In the genomic region with DNA sequence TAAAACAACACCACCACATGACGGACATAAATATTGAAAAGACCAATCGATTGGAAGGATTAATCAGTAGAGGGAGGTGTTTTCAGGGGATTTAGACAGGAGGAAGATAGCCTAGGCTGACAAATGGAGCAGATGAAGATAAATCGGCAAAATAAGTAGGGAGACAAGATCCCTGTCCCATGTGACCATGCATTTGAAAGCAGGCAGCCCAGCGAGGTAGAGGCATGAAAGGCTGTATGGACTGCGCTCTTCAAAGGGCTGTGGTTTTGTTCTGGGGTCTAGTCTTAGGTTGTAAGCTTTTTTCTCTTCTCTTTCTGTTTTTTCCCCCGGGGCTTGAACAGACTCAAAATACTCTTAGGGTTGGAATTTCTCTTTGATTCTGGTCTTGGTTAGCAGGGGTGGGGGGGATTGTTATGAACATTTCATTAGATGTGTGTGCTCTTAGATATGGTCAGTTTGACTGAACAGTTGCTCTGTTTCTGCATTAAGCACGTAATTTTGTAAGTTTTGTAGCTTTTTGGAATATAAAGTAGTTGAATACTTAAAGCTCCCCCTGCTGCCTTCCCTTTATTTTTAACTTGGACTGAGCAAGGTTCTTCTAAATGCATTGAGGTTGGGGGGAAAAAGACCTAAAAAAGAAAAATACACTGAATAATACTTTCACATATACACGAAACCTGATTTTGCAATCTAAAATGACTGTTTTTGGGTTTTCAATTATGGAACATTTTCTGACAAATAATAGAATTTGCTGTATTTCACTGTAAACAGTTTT, we compare ENCODE assay signal across 12 cellular contexts. TPM values are rescaled to one million over a fixed set of nuclear protein-coding genes. Genes with fewer than 3 reads are reported as not detected.
DNase-seq lines count a peak whose midpoint lies in the region; ATAC-seq, FAIRE-seq and TF ChIP-seq lines count a peak whose summit lies in the region.
"Had no signal": no experiment of that assay in that cellular context is flagged by ENCODE, and none has a peak within 500 bp of the region (broad histone marks: within the 10 kb centered on the region; RNA-seq: fewer than 3 reads in every experiment).

No MANE protein-coding gene starts in this region.

- H3K27ac Mint-ChIP-seq in endodermal cell: peak overlapping the region; percentile 34
- H3K27ac Mint-ChIP-seq: activated T-helper 1 cell treated with anti-CD3 and anti-CD28 coated beads, Interleukin-12 subunit alpha, Interleukin-12 subunit beta, Interleukin-2, Interleukin-4 antibody, amounts not matched to agents 30 ng/mL and 10 ng/mL and 1 ng/mL, durations not matched to agents 14 hours and 24 hours and 36 hours had no signal

- H3K9me2 ChIP-seq in Loucy (replicated peaks; ENCODE audit: low read depth, low read length): no peaks in the 10 kb centered on the region

- DNase-seq in A549 (ENCODE audit: low read depth in 1 of 2, low spot score in 1 of 2): no peak
- DNase-seq in endodermal cell: no peak
- no peak for DNase-seq in GM20000 (ENCODE audit: low spot score)
- DNase-seq in NK-92 treated with Interleukin-12 subunit alpha and Interleukin-12 subunit beta, amount 100 ng/mL, for 24 hours (lab: John Stamatoyannopoulos, UW): no peak
- DNase-seq in NCI-H526 (lab: John Stamatoyannopoulos, UW): no peak
- DNase-seq in medulla oblongata (ENCODE audit: extremely low spot score): no peak
- DNase-seq: NCI-H2171, SHP77 had no signal

- peaks cover 10% of the 10 kb centered on the region for H3K27me3 ChIP-seq in Loucy (ENCODE audit: insufficient read depth, low read length, poor library complexity, severe bottlenecking)
- no peaks in the 10 kb centered on the region for H3K27me3 ChIP-seq in endodermal cell (ENCODE audit: control insufficient read depth, insufficient read depth, low read length, poor library complexity, severe bottlenecking)

- H3K4me3 Mint-ChIP-seq in endodermal cell: no peak overlapping the region
- H3K4me3 Mint-ChIP-seq: activated T-helper 1 cell treated with anti-CD3 and anti-CD28 coated beads, Interleukin-12 subunit alpha, Interleukin-12 subunit beta, Interleukin-2, Interleukin-4 antibody, amounts not matched to agents 30 ng/mL and 10 ng/mL and 1 ng/mL, durations not matched to agents 14 hours and 24 hours and 36 hours had no signal

- H3K36me3 ChIP-seq in Loucy (ENCODE audit: insufficient read depth, low read length): no peaks in the 10 kb centered on the region
- H3K36me3 ChIP-seq in endodermal cell (ENCODE audit: control insufficient read depth, insufficient read depth, low read length): peaks cover 83% of the 10 kb centered on the region

- H3K9ac ChIP-seq in Loucy (ENCODE audit: low read depth, low read length, poor library complexity, severe bottlenecking) (no peak overlapping the region), endodermal cell (ENCODE audit: extremely low read depth, low read length, poor library complexity, severe bottlenecking) (no peak overlapping the region)

- no peak overlapping the region for H3K4me3 ChIP-seq in A549
- no peak overlapping the region for H3K4me3 ChIP-seq in Loucy (ENCODE audit: low read length, poor library complexity, severe bottlenecking)
- H3K4me3 ChIP-seq in endodermal cell (ENCODE audit: low read length): no peak overlapping the region

- H3K9me3 Mint-ChIP-seq in endodermal cell: no peaks in the 10 kb centered on the region
- H3K9me3 Mint-ChIP-seq: activated T-helper 1 cell treated with anti-CD3 and anti-CD28 coated beads, Interleukin-12 subunit alpha, Interleukin-12 subunit beta, Interleukin-2, Interleukin-4 antibody, amounts not matched to agents 30 ng/mL and 10 ng/mL and 1 ng/mL, durations not matched to agents 14 hours and 24 hours and 36 hours; immature natural killer cell had no signal

- TF ChIP-seq POLR2A in A549 (IDR thresholded peaks at IDR 0.05; ENCODE audit: low read length): no peak

- POLR2A ChIA-PET in A549 (lab: Yijun Ruan, JAX): no interaction called here

- H4K20me1 ChIP-seq in Loucy (ENCODE audit: insufficient read depth, low read length, poor library complexity, severe bottlenecking): no peaks in the 10 kb centered on the region

- peaks cover 80% of the 10 kb centered on the region for H3K36me3 Mint-ChIP-seq in endodermal cell (ENCODE audit: low read depth)
- H3K36me3 Mint-ChIP-seq: immature natural killer cell had no signal

- TF ChIP-seq EP300 in A549 (IDR thresholded peaks at IDR 0.05): no peak

- peak overlapping the region; percentile 32; the same call in 1 of the 2 replicates for H2AFZ ChIP-seq in Loucy (ENCODE audit: low read length)

- H3K4me1 ChIP-seq in A549: peaks cover 35% of the 10 kb centered on the region
- peaks cover 10% of the 10 kb centered on the region for H3K4me1 ChIP-seq in Loucy (ENCODE audit: insufficient read depth, low read length, poor library complexity, severe bottlenecking)
- peaks cover 7% of the 10 kb centered on the region for H3K4me1 ChIP-seq in endodermal cell (ENCODE audit: control insufficient read depth, insufficient read depth, low read length)

- CTCF ChIA-PET in A549 (lab: Yijun Ruan, JAX): interaction anchor here (0.9 to 1.2 kb wide), 2 partner anchors 16 to 115 kb away, joined by 3 read pairs; no protein-coding TSS in a partner anchor

- no peak for FAIRE-seq in A549 (lab: Jason Lieb, UNC)

- 86% methylated on average over 8 of the region's 8 CpGs for WGBS in A549 (ENCODE audit: missing lambda C conversion rate)
- 78 to 90% methylated on average over 5 to 6 of the region's 8 CpGs for WGBS in endodermal cell (ENCODE audit: insufficient coverage in 1 of 2, insufficient read length in 1 of 2), 2 experiments

- H3K4me2 ChIP-seq in A549 (no peak overlapping the region), Loucy (ENCODE audit: low read depth, low read length, poor library complexity, severe bottlenecking) (peak overlapping the region; percentile 52)

- no peaks in the 10 kb centered on the region for H3F3A ChIP-seq in Loucy (ENCODE audit: low read depth)

- no peaks in the 10 kb centered on the region for H3K79me2 ChIP-seq in Loucy (ENCODE audit: insufficient read depth, low read length)

- peaks cover 21% of the 10 kb centered on the region for H3K4me1 Mint-ChIP-seq in endodermal cell

- TF ChIP-seq CTCF in A549 (IDR thresholded peaks at IDR 0.05) (no peak), Loucy (conservative IDR thresholded peaks at IDR 0.05; ENCODE audit: low read length) (0 out of 2 replicates have a peak, but pooled peaks have one; percentile 10), endodermal cell (conservative IDR thresholded peaks at IDR 0.05) (peak; percentile 14), GM20000 (IDR thresholded peaks at IDR 0.05; ENCODE audit: extremely low read depth, missing control alignments) (no peak)

- H3K9me3 ChIP-seq in A549: no peaks in the 10 kb centered on the region
- H3K9me3 ChIP-seq in Loucy (ENCODE audit: insufficient read depth, low read depth, low read length): no peaks in the 10 kb centered on the region
- no peaks in the 10 kb centered on the region for H3K9me3 ChIP-seq in endodermal cell (ENCODE audit: control insufficient read depth, low read length)

- ATAC-seq in A549: no peak
- peak; percentile 41 for ATAC-seq in GM19035 (IDR thresholded peaks at IDR 0.05; ENCODE audit: unreplicated experiment)

- TF ChIP-seq RAD21 in A549 (conservative IDR thresholded peaks at IDR 0.05 in 1 of 2, IDR thresholded peaks at IDR 0.05 in 1 of 2): no peak

- H3K27ac ChIP-seq in A549: peak overlapping the region; percentile 25 to 71; a peak in 5 of 6 replicates
- H3K27ac ChIP-seq in endodermal cell (ENCODE audit: low read depth, low read length): peak overlapping the region; percentile 21

- no peaks in the 10 kb centered on the region for H3K27me3 Mint-ChIP-seq in endodermal cell (ENCODE audit: insufficient read depth)

TF ChIP-seq in A549, 52 proteins besides CTCF, POLR2A, EP300 and RAD21:
- TF ChIP-seq HEYL (CRISPR knock-in tag; IDR thresholded peaks at IDR 0.05) (no peak), NR3C1 (IDR thresholded peaks at IDR 0.05) (no peak), EHMT2 (IDR thresholded peaks at IDR 0.05; ENCODE audit: low read depth) (no peak), KDM1A (IDR thresholded peaks at IDR 0.05; ENCODE audit: low read depth) (no peak), CBX8 (IDR thresholded peaks at IDR 0.05) (no peak), ZNF302 (CRISPR knock-in tag; IDR thresholded peaks at IDR 0.05) (no peak)

RNA-seq across cellular contexts. Expression of a gene that starts 32.2 kb away (rescaled TPM):
- polyA plus RNA-seq in A549 (2011; rRNA removed): 64.6 and 76.5 TPM in 2 replicates
- polyA plus RNA-seq in A549 (2012; cell fraction: cytosol; rRNA removed): 26.3 and 28.2 TPM in 2 replicates
- polyA plus RNA-seq in A549 (2012; cell fraction: nucleus; rRNA removed): 28.7 and 40.5 TPM in 2 replicates
- 26.8 to 31.4 TPM (median 27.1 TPM) in 3 replicates for polyA plus RNA-seq in A549 (2017; fragmentation: RNase III; extraction: RNeasy Plus Mini Kit Qiagen cat#74134 plus additional on column Dnase treatment)
- 141 and 157 TPM in 2 replicates for polyA minus RNA-seq in A549 (2011; rRNA and poly(A)+ RNA removed)
- 100 to 1,000 TPM; 138 to 207 TPM for total RNA-seq in endodermal cell
- polyA plus RNA-seq in endodermal cell (2013, experiment 1 of 2): 164 TPM
- polyA plus RNA-seq in endodermal cell (2013, experiment 2 of 2): 157 TPM

Comparison
In these comparisons a context has a peak if more than half of its experiments do, and no peak if none do; other contexts are left out.
1. CTCF ChIP-seq: peak in Loucy (single experiment) and endodermal cell (single experiment); none in A549 (single experiment) and GM20000 (single experiment).